ENCODE assay signal across 8 cellular contexts in genomic region chr9:33524431-33524947, GRCh38. TPM values are rescaled to one million over a fixed set of nuclear protein-coding genes. Genes with fewer than 3 reads are reported as not detected.
DNase-seq lines count a peak whose midpoint lies in the region; ATAC-seq and TF ChIP-seq lines count a peak whose summit lies in the region.

No MANE protein-coding gene starts in this region.

- peak overlapping the region; percentile 28 to 50 for H3K4me3 ChIP-seq in right atrium auricular region

- TF ChIP-seq CTCF in right atrium auricular region (IDR thresholded peaks at IDR 0.05), result no peak

- ATAC-seq in GM21786 (IDR thresholded peaks at IDR 0.05; ENCODE audit: unreplicated experiment), result no peak

- H3K9me3 ChIP-seq in right atrium auricular region, result no peaks in the 10 kb centered on the region

- H3K4me1 ChIP-seq in right atrium auricular region, result peaks cover 0 to 14% of the 10 kb centered on the region in 2 donors

- peak; percentile 25 for DNase-seq in stimulated activated CD4-positive, alpha-beta T cell treated with anti-CD3 and anti-CD28 coated beads, Interleukin-15, amount 100 ng/mL, for 24 hours
- DNase-seq in stimulated activated CD4-positive, alpha-beta T cell treated with anti-CD3 and anti-CD28 coated beads, Interleukin-4, amount 100 ng/mL, for 24 hours, result no peak
- peak; percentile 57 for DNase-seq in activated CD8-positive, alpha-beta memory T cell treated with anti-CD3 and anti-CD28 coated beads, Interleukin-2, amount 50 U/mL, for 48 hours
- DNase-seq in right atrium auricular region (ENCODE audit: low spot score) (no peak), cerebellar nuclear complex (lab: John Stamatoyannopoulos, UW) (no peak), hippocampal formation (lab: John Stamatoyannopoulos, UW) (no peak)
- DNase-seq in stimulated activated CD8-positive, alpha-beta memory T cell treated with anti-CD3 and anti-CD28 coated beads, Interleukin-4, amount 100 ng/mL, for 48 hours, result peak; percentile 42

- H3K36me3 ChIP-seq in right atrium auricular region, result no peaks in the 10 kb centered on the region

- H3K27me3 ChIP-seq in right atrium auricular region, result peaks cover 0 to 7% of the 10 kb centered on the region in 2 donors

- H3K27ac ChIP-seq in right atrium auricular region, result no peak overlapping the region

RNA-seq across cellular contexts. Expression of gene ANKRD18B, which starts 0.4 kb away (rescaled TPM):
- total RNA-seq in right atrium auricular region, result under 1 TPM in 1 of 2 donors, not detected in 1; 0.11 TPM

RNA-seq across cellular contexts. Expression of gene NOL6, which starts 50.8 kb away (rescaled TPM):
- 10 to 100 TPM; 12.5 to 16.1 TPM for total RNA-seq in right atrium auricular region

Comparison
In these comparisons a context has a peak if more than half of its experiments do, and no peak if none do; other contexts are left out.
1. DNase-seq: peak in stimulated activated CD4-positive, alpha-beta T cell treated with anti-CD3 and anti-CD28 coated beads, Interleukin-15, amount 100 ng/mL, for 24 hours (single experiment), activated CD8-positive, alpha-beta memory T cell treated with anti-CD3 and anti-CD28 coated beads, Interleukin-2, amount 50 U/mL, for 48 hours (single experiment) and stimulated activated CD8-positive, alpha-beta memory T cell treated with anti-CD3 and anti-CD28 coated beads, Interleukin-4, amount 100 ng/mL, for 48 hours (single experiment); none in stimulated activated CD4-positive, alpha-beta T cell treated with anti-CD3 and anti-CD28 coated beads, Interleukin-4, amount 100 ng/mL, for 24 hours (single experiment), right atrium auricular region (single experiment), cerebellar nuclear complex (0 of 2) and hippocampal formation (0 of 2).